In the genomic region with DNA sequence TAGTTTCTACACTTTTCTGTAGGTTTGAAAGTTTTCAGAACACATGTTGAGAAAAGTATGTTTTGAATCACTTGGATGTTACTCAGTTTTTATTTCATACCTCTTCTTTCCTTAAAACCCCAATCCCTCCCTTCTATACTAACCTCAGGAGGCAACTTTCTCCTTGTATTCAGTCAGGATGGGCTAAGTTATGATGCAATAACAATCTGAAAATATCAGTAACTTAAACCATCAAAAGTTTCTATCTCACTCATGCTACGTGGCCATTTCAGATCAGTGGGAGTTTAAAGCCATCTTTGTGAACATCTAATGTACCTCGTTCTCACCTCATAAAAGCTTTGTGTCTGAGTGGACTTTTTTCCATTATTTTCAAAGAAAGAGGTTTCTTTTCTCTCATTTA, we compare ENCODE assay signal across 11 cellular contexts.
"Had no signal": no experiment of that assay in that cellular context is flagged by ENCODE, and none has a peak within 500 bp of the region (broad histone marks: within the 10 kb centered on the region; RNA-seq: fewer than 3 reads in every experiment).

No MANE protein-coding gene starts in this region.

- H3K9me3 ChIP-seq: HAP-1 had no signal

- H3K9ac ChIP-seq: GM23248 had no signal

- H3K4me2 ChIP-seq: GM23338 had no signal

- H3K36me3 ChIP-seq: HAP-1 had no signal

- H3K27ac ChIP-seq: GM23248 had no signal

- H3K4me1 ChIP-seq: HAP-1 had no signal

- H3K4me3 ChIP-seq: GM23248, GM23338, HAP-1 had no signal

- ATAC-seq: GM23338, HCT116 had no signal

- FAIRE-seq: H1, H54 had no signal

- H2AFZ ChIP-seq: GM23248, GM23338 had no signal

- DNase-seq: GM23248, GOT3, H7, H9, HCEC 1CT, HFFc6 had no signal
